In genomic region chr20:57238089-57238488, GRCh38 we compare ENCODE assay signal across 37 cellular contexts. TPM values are rescaled to one million over a fixed set of nuclear protein-coding genes. Genes with fewer than 3 reads are reported as not detected.
"Had no signal": no experiment of that assay in that cellular context is flagged by ENCODE, and none has a peak within 500 bp of the region (broad histone marks: within the 10 kb centered on the region; RNA-seq: fewer than 3 reads in every experiment).

No MANE protein-coding gene starts in this region.

- H3K27me3 ChIP-seq: MG63 had no signal

- H3K36me3 ChIP-seq: MG63 had no signal

- H3K4me3 ChIP-seq: MG63 had no signal

- DNase-seq: Karpas-422, Kasumi-1, MG63, MM.1S, MV-4-11, NCI-H1048, NCI-H1092, NCI-H1092 treated with DMSO at 0.1 percent for 48 hours, NCI-H1105, NCI-H1105 treated with DMSO at 0.1 percent for 48 hours, NCI-H1417, NCI-H1417 treated with DMSO at 0.1 percent for 48 hours, NCI-H1436, NCI-H1436 treated with DMSO at 0.1 percent for 48 hours, NCI-H146, NCI-H1694, NCI-H1694 treated with DMSO at 0.1 percent for 48 hours, NCI-H187, NCI-H187 treated with DMSO at 0.1 percent for 48 hours, NCI-H1930, NCI-H2029, NCI-H2029 treated with DMSO at 0.1 percent for 48 hours, NCI-H2081, NCI-H2081 treated with DMSO at 0.1 percent for 48 hours, NCI-H2107, NCI-H2171, NCI-H2171 treated with DMSO at 0.1 percent for 48 hours, NCI-H2227 treated with DMSO at 0.1 percent for 48 hours, NCI-H226, NCI-H345, NCI-H446, NCI-H446 treated with DMSO at 0.1 percent for 48 hours, NCI-H510A, NCI-H510A treated with DMSO at 0.1 percent for 48 hours, NCI-H524 had no signal

RNA-seq across cellular contexts. Expression of gene BMP7, which starts 28.4 kb away (rescaled TPM):
- total RNA-seq: LHCN-M2, MCF 10A had no signal
